Comparison of ENCODE assay signal across 21 cellular contexts in the genomic region with DNA sequence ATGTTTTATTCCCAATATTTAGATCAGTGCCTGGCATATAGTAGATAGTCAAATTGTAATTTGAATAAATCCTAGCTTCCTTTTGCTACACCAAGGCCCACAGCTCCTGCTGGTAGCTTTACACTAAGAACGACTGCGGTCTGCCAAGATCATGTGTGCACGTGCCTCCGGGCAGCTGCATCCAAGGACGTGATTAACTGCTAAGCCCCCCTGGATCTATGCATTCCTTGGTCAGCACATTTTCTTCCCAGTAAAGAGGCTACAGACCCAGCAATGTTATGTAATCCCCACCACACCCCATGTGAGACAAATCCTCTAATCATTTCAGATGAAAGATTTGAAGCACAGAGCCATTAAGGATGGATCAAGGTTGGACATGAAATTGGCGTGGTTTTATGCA.
DNase-seq lines count a peak whose midpoint lies in the region; ATAC-seq, FAIRE-seq and TF ChIP-seq lines count a peak whose summit lies in the region.
"Had no signal": no experiment of that assay in that cellular context is flagged by ENCODE, and none has a peak within 500 bp of the region (broad histone marks: within the 10 kb centered on the region; RNA-seq: fewer than 3 reads in every experiment).

No MANE protein-coding gene starts in this region.

- H3K36me3 ChIP-seq in SJCRH30 (no peaks in the 10 kb centered on the region; the same call in 1 of the 2 replicates), endodermal cell (ENCODE audit: control insufficient read depth, insufficient read depth, low read length) (no peaks in the 10 kb centered on the region)
- H3K36me3 ChIP-seq: BE2C, BLaER1 had no signal

- H3K4me3 ChIP-seq in SJCRH30 = peak overlapping the region; percentile 5
- no peak overlapping the region for H3K4me3 ChIP-seq in endodermal cell (ENCODE audit: low read length)
- H3K4me3 ChIP-seq: A549, BLaER1 had no signal

- peak overlapping the region; percentile 82 for H3K27ac ChIP-seq in SJCRH30
- H3K27ac ChIP-seq in endodermal cell (ENCODE audit: low read depth, low read length) = no peak overlapping the region
- H3K27ac ChIP-seq: 22Rv1, A549, BLaER1 had no signal

- H3K27ac Mint-ChIP-seq in brain (peak overlapping the region in 3 of 5 experiments; percentile 60 to 87 (median 85)), endodermal cell (no peak overlapping the region)
- H3K27ac Mint-ChIP-seq: CD14-positive monocyte; CD4-positive, alpha-beta memory T cell; CD8-positive, alpha-beta memory T cell had no signal

- DNase-seq in D721Med (ENCODE audit: insufficient read length, low spot score) (peak; percentile 29), SJCRH30 (peak; percentile 96 to 98), iPS-NIHi7 (ENCODE audit: extremely low spot score) (no peak), endodermal cell (no peak)
- DNase-seq: BE2C; C1 segment of cervical spinal cord; CD4-positive, alpha-beta memory T cell; CD4-positive, CD25-positive, alpha-beta regulatory T cell; CD8-positive, alpha-beta memory T cell; COR-L47; DMS79 treated with DMSO at 0.1 percent for 48 hours; GF-D8 had no signal

- H3K36me3 Mint-ChIP-seq in brain (no peaks in the 10 kb centered on the region), endodermal cell (ENCODE audit: low read depth) (no peaks in the 10 kb centered on the region)
- H3K36me3 Mint-ChIP-seq: CD14-positive monocyte; CD4-positive, CD25-positive, alpha-beta regulatory T cell; CD8-positive, alpha-beta memory T cell had no signal

- H3K4me1 ChIP-seq in SJCRH30 (peaks cover 31% of the 10 kb centered on the region), endodermal cell (ENCODE audit: control insufficient read depth, insufficient read depth, low read length) (no peaks in the 10 kb centered on the region)
- H3K4me1 ChIP-seq: A549, BE2C, BLaER1 had no signal

- peaks cover 18% of the 10 kb centered on the region for H3K4me1 Mint-ChIP-seq in brain
- H3K4me1 Mint-ChIP-seq in endodermal cell = no peaks in the 10 kb centered on the region
- H3K4me1 Mint-ChIP-seq: CD14-positive monocyte; CD4-positive, alpha-beta memory T cell; CD4-positive, CD25-positive, alpha-beta regulatory T cell; CD8-positive, alpha-beta memory T cell had no signal

- ATAC-seq in HG03280 (IDR thresholded peaks at IDR 0.05; ENCODE audit: unreplicated experiment) = no peak
- ATAC-seq: A549 had no signal

- H3K4me3 Mint-ChIP-seq in brain (peak overlapping the region in 2 of 5 experiments; percentile 6 to 7), endodermal cell (no peak overlapping the region)
- H3K4me3 Mint-ChIP-seq: CD14-positive monocyte; CD4-positive, alpha-beta memory T cell; CD4-positive, CD25-positive, alpha-beta regulatory T cell; CD8-positive, alpha-beta memory T cell had no signal

- 79 to 80% methylated on average over 5 to 6 of the region's 6 CpGs for WGBS in endodermal cell (ENCODE audit: insufficient coverage in 1 of 2, insufficient read length in 1 of 2), 2 experiments

- H3K9me3 Mint-ChIP-seq in brain = peaks cover 17 to 83% (median 35%) of the 10 kb centered on the region in 5 experiments
- H3K9me3 Mint-ChIP-seq in endodermal cell = peaks cover 89% of the 10 kb centered on the region

- no peak overlapping the region for H3K9ac ChIP-seq in endodermal cell (ENCODE audit: extremely low read depth, low read length, poor library complexity, severe bottlenecking)
- H3K9ac ChIP-seq: BLaER1 had no signal

- H3K9me3 ChIP-seq in SJCRH30 (replicated peaks) (no peaks in the 10 kb centered on the region; the same call in 1 of the 2 replicates), endodermal cell (ENCODE audit: control insufficient read depth, low read length) (peaks cover 74% of the 10 kb centered on the region)
- H3K9me3 ChIP-seq: BE2C had no signal

- TF ChIP-seq CTCF in D721Med (IDR thresholded peaks at IDR 0.05; ENCODE audit: insufficient read depth, missing control alignments) = no peak
- no peak for TF ChIP-seq CTCF in brain (conservative IDR thresholded peaks at IDR 0.05)
- no peak for TF ChIP-seq CTCF in endodermal cell (conservative IDR thresholded peaks at IDR 0.05)

- peak; percentile 93 for FAIRE-seq in D721Med (lab: Jason Lieb, UNC)
- FAIRE-seq: A549, G401.6, GM12891, GM19239 had no signal

- H3K27me3 Mint-ChIP-seq in brain (peaks cover 8% of the 10 kb centered on the region), endodermal cell (ENCODE audit: insufficient read depth) (no peaks in the 10 kb centered on the region)
- H3K27me3 Mint-ChIP-seq: CD4-positive, alpha-beta memory T cell; CD4-positive, CD25-positive, alpha-beta regulatory T cell had no signal

- H3K27me3 ChIP-seq in SJCRH30 (no peaks in the 10 kb centered on the region), endodermal cell (ENCODE audit: control insufficient read depth, insufficient read depth, low read length, poor library complexity, severe bottlenecking) (no peaks in the 10 kb centered on the region)
- H3K27me3 ChIP-seq: BE2C, BLaER1 had no signal

Comparison
In these comparisons a context has a peak if more than half of its experiments do, and no peak if none do; other contexts are left out.
1. DNase-seq: peak in D721Med (single experiment) and SJCRH30 (2 of 2); none in iPS-NIHi7 (single experiment) and endodermal cell (single experiment).